In the genomic region with DNA sequence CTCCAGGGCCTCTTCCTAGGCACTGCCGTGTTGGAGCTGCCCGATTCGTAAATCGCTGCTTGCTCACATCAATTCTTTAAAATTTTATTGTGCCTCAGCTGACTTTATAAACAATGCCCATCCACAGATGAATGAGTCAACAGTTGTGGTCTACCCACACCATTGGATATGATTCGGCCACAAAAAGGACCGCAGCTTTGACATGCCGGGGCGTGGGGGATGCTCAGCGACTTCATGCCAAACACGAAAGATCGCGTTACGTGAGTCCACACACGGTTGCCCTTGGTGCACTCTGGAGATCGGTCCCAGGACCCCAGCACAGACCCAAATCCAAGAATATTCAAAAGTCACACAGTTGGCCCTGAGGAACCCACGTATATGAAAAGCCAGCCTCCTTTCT, we compare ENCODE assay signal across 22 cellular contexts.
DNase-seq lines count a peak whose midpoint lies in the region; ATAC-seq, FAIRE-seq and TF ChIP-seq lines count a peak whose summit lies in the region.
"Had no signal": no experiment of that assay in that cellular context is flagged by ENCODE, and none has a peak within 500 bp of the region (broad histone marks: within the 10 kb centered on the region; RNA-seq: fewer than 3 reads in every experiment).

No MANE protein-coding gene starts in this region.

- H4K91ac ChIP-seq in H1 (replicated peaks; ENCODE audit: insufficient read length, low read length) = no peak overlapping the region
- H4K91ac ChIP-seq in neuronal stem cell (ENCODE audit: low read depth, low read length, poor library complexity) = no peak overlapping the region

- H3K4me3 ChIP-seq in BLaER1 treated with 17β-estradiol and CSF1 and Interleukin-3, amounts not matched to agents 10 nM and 100 nM = no peak overlapping the region
- no peak overlapping the region for H3K4me3 ChIP-seq in H1 (ENCODE audit: extremely low read depth in 1 of 4, insufficient read depth in 2 of 4, low read depth in 3 of 4, low read length in 4 of 4)
- H3K4me3 ChIP-seq in neuronal stem cell (ENCODE audit: low read length in 2 of 2) = no peak overlapping the region
- H3K4me3 ChIP-seq: A549, GM23248 had no signal

- H3K4ac ChIP-seq in H1 (replicated peaks; ENCODE audit: insufficient read length, low read depth, low read length) (no peak overlapping the region), neuronal stem cell (ENCODE audit: low read length) (no peak overlapping the region)

- H2AFZ ChIP-seq in H1 (ENCODE audit: low read length) = no peak overlapping the region
- no peak overlapping the region for H2AFZ ChIP-seq in neuronal stem cell (ENCODE audit: low read length)
- H2AFZ ChIP-seq: GM23248 had no signal

- TF ChIP-seq RAD21 in H1 (IDR thresholded peaks at IDR 0.05 in 1 of 2, conservative IDR thresholded peaks at IDR 0.05 in 1 of 2; ENCODE audit: low read depth in 2 of 2, low read length in 2 of 2) = no peak

- H3K9ac ChIP-seq in BLaER1 treated with 17β-estradiol and CSF1 and Interleukin-3, amounts not matched to agents 10 nM and 100 nM = no peak overlapping the region
- H3K9ac ChIP-seq in H1 (replicated peaks in 1 of 4; ENCODE audit: extremely low read depth in 1 of 4, low read depth in 3 of 4, low read length in 3 of 4) = no peak overlapping the region
- no peak overlapping the region for H3K9ac ChIP-seq in neuronal stem cell (ENCODE audit: low read depth, low read length, poor library complexity)
- H3K9ac ChIP-seq: GM23248 had no signal

- no peak for TF ChIP-seq POLR2A in H1 (IDR thresholded peaks at IDR 0.05; ENCODE audit: control extremely low read depth in 1 of 2, low read depth in 2 of 2, low read length in 2 of 2)

- no peak overlapping the region for H4K8ac ChIP-seq in H1 (ENCODE audit: extremely low read depth, insufficient read depth, low read length)
- H4K8ac ChIP-seq in neuronal stem cell (ENCODE audit: low read depth, low read length) = no peak overlapping the region

- H3K14ac ChIP-seq in H1 (ENCODE audit: insufficient read length) (no peak overlapping the region), neuronal stem cell (ENCODE audit: low read length) (no peak overlapping the region)

- H3K79me2 ChIP-seq in H1 (ENCODE audit: control insufficient read depth in 1 of 2, insufficient read depth in 2 of 2, low read length in 2 of 2) = no peaks in the 10 kb centered on the region

- H2BK15ac ChIP-seq in H1 (ENCODE audit: low read length) (no peak overlapping the region; the same call in 1 of the 2 replicates), neuronal stem cell (ENCODE audit: low read length) (no peak overlapping the region)

- H3K27me3 ChIP-seq in BLaER1 treated with 17β-estradiol and CSF1 and Interleukin-3, amounts not matched to agents 10 nM and 100 nM = peaks cover 5 to 39% (median 20%) of the 10 kb centered on the region in 11 experiments; a peak in 18 of 22 replicates
- H3K27me3 ChIP-seq in H1 (replicated peaks in 1 of 4; ENCODE audit: control insufficient read depth in 3 of 4, extremely low read depth in 1 of 4, insufficient read depth in 3 of 4, low read length in 3 of 4) (no peaks in the 10 kb centered on the region), neuronal stem cell (ENCODE audit: control insufficient read depth in 3 of 3, insufficient read depth in 3 of 3, low read depth in 1 of 3, low read length in 3 of 3) (no peaks in the 10 kb centered on the region)

- no peak overlapping the region for H3K27ac ChIP-seq in BLaER1 treated with 17β-estradiol and CSF1 and Interleukin-3, amounts not matched to agents 10 nM and 100 nM
- H3K27ac ChIP-seq in H1 (ENCODE audit: low read depth, low read length) (no peak overlapping the region), neuronal stem cell (replicated peaks; ENCODE audit: low read length) (no peak overlapping the region)
- H3K27ac ChIP-seq: A549, GM23248 had no signal

- peak overlapping the region in 6 of 11 experiments; percentile 17 to 71 (median 35); a peak in 8 of 22 replicates for H3K4me2 ChIP-seq in BLaER1 treated with 17β-estradiol and CSF1 and Interleukin-3, amounts not matched to agents 10 nM and 100 nM
- H3K4me2 ChIP-seq in H1 (ENCODE audit: insufficient read depth in 1 of 2, low read depth in 2 of 2, low read length in 2 of 2) (no peak overlapping the region), neuronal stem cell (ENCODE audit: insufficient read depth, low read length, poor library complexity, severe bottlenecking) (no peak overlapping the region)
- H3K4me2 ChIP-seq: A549 had no signal

- CTCF ChIA-PET in H1 (lab: Charles Lee; ENCODE audit: partially characterized antibody) = interaction anchor here (1.3 to 2.3 kb wide), 4 partner anchors 9 to 123 kb away, joined by 3 to 11 read pairs (median 4); no protein-coding TSS in a partner anchor

- H4K20me1 ChIP-seq in BLaER1 treated with 17β-estradiol and CSF1 and Interleukin-3, amounts not matched to agents 10 nM and 100 nM = peaks cover 0 to 29% (median 0%) of the 10 kb centered on the region in 11 experiments; a peak in 3 of 22 replicates
- peaks cover 2 to 4% of the 10 kb centered on the region in 2 experiments for H4K20me1 ChIP-seq in H1 (replicated peaks in 1 of 2; ENCODE audit: control insufficient read depth in 1 of 2, insufficient read depth in 2 of 2, low read length in 2 of 2)

- H2BK12ac ChIP-seq in H1 (ENCODE audit: low read depth, low read length) = 0 out of 2 replicates have a peak overlapping the region, but pooled peaks have one; percentile 39
- no peak overlapping the region for H2BK12ac ChIP-seq in neuronal stem cell (ENCODE audit: low read length)

- H3K23ac ChIP-seq in H1 (ENCODE audit: insufficient read length) = no peak overlapping the region
- no peak overlapping the region for H3K23ac ChIP-seq in neuronal stem cell (ENCODE audit: low read depth, low read length, poor library complexity)

- TF ChIP-seq EP300 in H1 (IDR thresholded peaks at IDR 0.05; ENCODE audit: borderline replicate concordance in 1 of 2, low read depth in 2 of 2, low read length in 2 of 2) = no peak

- H3K23me2 ChIP-seq in H1 (ENCODE audit: low read depth, low read length) = no peaks in the 10 kb centered on the region

- H2AK5ac ChIP-seq in H1 (ENCODE audit: low read depth, low read length) = no peak overlapping the region
- no peak overlapping the region for H2AK5ac ChIP-seq in neuronal stem cell (ENCODE audit: low read depth, low read length)

- peaks cover 5 to 9% (median 6%) of the 10 kb centered on the region in 11 experiments; a peak in 19 of 22 replicates for H3K9me3 ChIP-seq in BLaER1 treated with 17β-estradiol and CSF1 and Interleukin-3, amounts not matched to agents 10 nM and 100 nM (replicated peaks in 1 of 11)
- H3K9me3 ChIP-seq in H1 (ENCODE audit: insufficient read depth in 2 of 2, low read depth in 1 of 2, low read length in 1 of 2) = no peaks in the 10 kb centered on the region
- no peaks in the 10 kb centered on the region for H3K9me3 ChIP-seq in neuronal stem cell (replicated peaks in 1 of 2; ENCODE audit: control insufficient read depth in 2 of 2, insufficient read depth in 1 of 2, low read depth in 1 of 2, low read length in 2 of 2)
- H3K9me3 ChIP-seq: A549 had no signal

- H3K79me1 ChIP-seq in H1 (ENCODE audit: low read depth, low read length) = peaks cover 4% of the 10 kb centered on the region; the same call in 1 of the 2 replicates
- H3K79me1 ChIP-seq in neuronal stem cell (ENCODE audit: low read depth, low read length) = no peaks in the 10 kb centered on the region

- no peak overlapping the region for H3K56ac ChIP-seq in H1 (replicated peaks; ENCODE audit: insufficient read length, low read depth, low read length)

- H2BK20ac ChIP-seq in H1 (ENCODE audit: low read length) = no peak overlapping the region

- DNase-seq in M059J (ENCODE audit: low read depth) = peak; percentile 31
- no peak for DNase-seq in H1 (ENCODE audit: low read depth in 1 of 2, low spot score in 2 of 2)
- peak; percentile 55 for DNase-seq in urothelium cell line (ENCODE audit: low spot score)
- DNase-seq in neuronal stem cell (ENCODE audit: low spot score) = no peak
- DNase-seq in T-helper 1 cell = no peak
- DNase-seq: AML-193; Calu3; CD8-positive, alpha-beta T cell; DMS 273 treated with DMSO at 0.1 percent for 48 hours; DMS53; DND-41; GM23248; H7; HFFc6; KBM-7 had no signal

- no peak for TF ChIP-seq CTCF in H1 (IDR thresholded peaks at IDR 0.05; ENCODE audit: control extremely low read depth in 1 of 3, insufficient read depth in 1 of 3, low read depth in 1 of 3, low read length in 3 of 3)

- no peak overlapping the region for H2BK120ac ChIP-seq in H1 (replicated peaks; ENCODE audit: low read depth, low read length)
- no peak overlapping the region for H2BK120ac ChIP-seq in neuronal stem cell (ENCODE audit: low read depth, low read length)

- ATAC-seq in GM18517 (IDR thresholded peaks at IDR 0.05; ENCODE audit: unreplicated experiment) = no peak
- ATAC-seq: A549; CD8-positive, alpha-beta T cell; HCT116; HepG2 had no signal

- FAIRE-seq in H1 (lab: Jason Lieb, UNC) (no peak), urothelium cell line (lab: Jason Lieb, UNC) (no peak)
- FAIRE-seq: A549, G401.6, GM12891, HepG2 had no signal

- POLR2A ChIA-PET in H1 (lab: Charles Lee; ENCODE audit: partially characterized antibody) = interaction anchor here (1.0 to 1.4 kb wide), 3 partner anchors 12 to 135 kb away, joined by 3 to 4 read pairs (median 3); no protein-coding TSS in a partner anchor

- no peak overlapping the region for H4K5ac ChIP-seq in H1 (ENCODE audit: insufficient read length, low read depth, low read length)

- H2BK5ac ChIP-seq in H1 (ENCODE audit: low read depth, low read length) (no peak overlapping the region), neuronal stem cell (ENCODE audit: low read length) (no peak overlapping the region)

- H3K36me3 ChIP-seq in BLaER1 treated with 17β-estradiol and CSF1 and Interleukin-3, amounts not matched to agents 10 nM and 100 nM = no peaks in the 10 kb centered on the region
- H3K36me3 ChIP-seq in H1 (ENCODE audit: control insufficient read depth in 2 of 4, insufficient read depth in 4 of 4, low read length in 3 of 4) (no peaks in the 10 kb centered on the region), neuronal stem cell (replicated peaks in 1 of 2; ENCODE audit: control insufficient read depth in 2 of 2, insufficient read depth in 2 of 2, low read length in 2 of 2) (no peaks in the 10 kb centered on the region)

- 84% methylated on average over 16 of the region's 16 CpGs; no CpG with 5 or more reads in 1 of the 2 experiments for WGBS in H1 (ENCODE audit: extremely low coverage in 1 of 2, insufficient coverage in 1 of 2, insufficient read length in 1 of 2, insufficient replicate concordance in 2 of 2, low coverage in 1 of 2, low lambda C conversion rate in 2 of 2, missing lambda C conversion rate in 1 of 2), 2 experiments
- WGBS in neuronal stem cell (ENCODE audit: extremely low coverage in 2 of 2, insufficient read length in 2 of 2, insufficient replicate concordance in 1 of 2), 2 donors = no CpG with 5 or more reads among the region's 16 CpGs

- H3K18ac ChIP-seq in H1 (ENCODE audit: extremely low read depth, low read length) (no peak overlapping the region), neuronal stem cell (ENCODE audit: low read length) (no peak overlapping the region)

- peaks cover 13 to 67% (median 38%) of the 10 kb centered on the region in 10 experiments for H3K4me1 ChIP-seq in BLaER1 treated with 17β-estradiol and CSF1 and Interleukin-3, amounts not matched to agents 10 nM and 100 nM
- H3K4me1 ChIP-seq in H1 (replicated peaks in 1 of 4; ENCODE audit: control insufficient read depth in 3 of 4, insufficient read depth in 4 of 4, low read length in 3 of 4) = peaks cover 0 to 5% (median under 1%) of the 10 kb centered on the region in 4 experiments; a peak in 4 of 7 replicates
- H3K4me1 ChIP-seq in neuronal stem cell (ENCODE audit: control insufficient read depth in 2 of 2, insufficient read depth in 1 of 2, low read depth in 1 of 2, low read length in 2 of 2) = peaks cover 5 to 10% of the 10 kb centered on the region in 2 donors
- H3K4me1 ChIP-seq: A549 had no signal

Comparison
In these comparisons a context has a peak if more than half of its experiments do, and no peak if none do; other contexts are left out.
1. H3K4me2 ChIP-seq: peak in BLaER1 treated with 17β-estradiol and CSF1 and Interleukin-3, amounts not matched to agents 10 nM and 100 nM (6 of 11); none in H1 (0 of 2) and neuronal stem cell (single experiment).
2. DNase-seq: peak in M059J (single experiment) and urothelium cell line (single experiment); none in H1 (0 of 2), neuronal stem cell (single experiment) and T-helper 1 cell (0 of 5).